In genomic region chr16:303760-304505, GRCh38 we compare ENCODE assay signal across 15 cellular contexts. TPM values are rescaled to one million over a fixed set of nuclear protein-coding genes. Genes with fewer than 3 reads are reported as not detected.
DNase-seq lines count a peak whose midpoint lies in the region; ATAC-seq and TF ChIP-seq lines count a peak whose summit lies in the region.
"Had no signal": no experiment of that assay in that cellular context is flagged by ENCODE, and none has a peak within 500 bp of the region (broad histone marks: within the 10 kb centered on the region; RNA-seq: fewer than 3 reads in every experiment).

No MANE protein-coding gene starts in this region.

- H2AFZ ChIP-seq in neural progenitor cell (replicated peaks), result no peak overlapping the region

- no peak for TF ChIP-seq POLR2A in NB4 (IDR thresholded peaks at IDR 0.05; ENCODE audit: extremely low read depth, insufficient read length)
- TF ChIP-seq POLR2A in Peyer's patch (IDR thresholded peaks at IDR 0.05), result no peak

- no peaks in the 10 kb centered on the region for H3F3A ChIP-seq in neural progenitor cell (ENCODE audit: low read depth)

- TF ChIP-seq CTCF in GM06990 (IDR thresholded peaks at IDR 0.05; ENCODE audit: insufficient read depth, low read length, poor library complexity, severe bottlenecking) (peak; percentile 9), NB4 (IDR thresholded peaks at IDR 0.05; ENCODE audit: low read depth, low read length) (no peak), neural progenitor cell (IDR thresholded peaks at IDR 0.05) (peak; percentile 17), glutamatergic neuron (IDR thresholded peaks at IDR 0.05; ENCODE audit: partially characterized antibody, unreplicated experiment) (no peak), Peyer's patch (IDR thresholded peaks at IDR 0.05) (peak in 3 of 6 experiments; percentile 13 to 30 (median 25))

- H3K79me2 ChIP-seq in neural progenitor cell (ENCODE audit: low read depth), result no peaks in the 10 kb centered on the region

- H3K27me3 ChIP-seq in GM06990 (replicated peaks; ENCODE audit: control insufficient read depth, insufficient read depth, low read length) (no peaks in the 10 kb centered on the region), neural progenitor cell (no peaks in the 10 kb centered on the region), Peyer's patch (no peaks in the 10 kb centered on the region)
- H3K27me3 ChIP-seq: suprapubic skin had no signal

- H3K27ac ChIP-seq in neural progenitor cell, result no peak overlapping the region
- H3K27ac ChIP-seq in Peyer's patch, result no peak overlapping the region
- H3K27ac ChIP-seq: KMS-11, suprapubic skin had no signal

- no peak for ATAC-seq in HG02885 (IDR thresholded peaks at IDR 0.05; ENCODE audit: poor library complexity, unreplicated experiment)

- H3K4me1 ChIP-seq in neural progenitor cell (no peaks in the 10 kb centered on the region), Peyer's patch (no peaks in the 10 kb centered on the region)

- H3K4me3 Mint-ChIP-seq in neural progenitor cell, result no peak overlapping the region
- no peak overlapping the region for H3K4me3 Mint-ChIP-seq in glutamatergic neuron (ENCODE audit: unreplicated experiment)

- no peaks in the 10 kb centered on the region for H4K20me1 ChIP-seq in neural progenitor cell (ENCODE audit: low read depth)

- peaks cover 15% of the 10 kb centered on the region for H3K36me3 ChIP-seq in GM06990 (ENCODE audit: control insufficient read depth, insufficient read depth, low read length)
- H3K36me3 ChIP-seq in neural progenitor cell, result no peaks in the 10 kb centered on the region
- H3K36me3 ChIP-seq in Peyer's patch, result peaks cover 0 to 56% (median 0%) of the 10 kb centered on the region in 3 donors

- H3K27me3 Mint-ChIP-seq in neural progenitor cell (ENCODE audit: insufficient read depth, low read depth) (no peaks in the 10 kb centered on the region), glutamatergic neuron (ENCODE audit: unreplicated experiment) (peaks cover 2% of the 10 kb centered on the region)

- H3K36me3 Mint-ChIP-seq in neural progenitor cell (peaks cover 4% of the 10 kb centered on the region), glutamatergic neuron (ENCODE audit: unreplicated experiment) (no peaks in the 10 kb centered on the region)

- H3K4me1 Mint-ChIP-seq in neural progenitor cell (no peaks in the 10 kb centered on the region), glutamatergic neuron (ENCODE audit: low read depth, unreplicated experiment) (peaks cover 9% of the 10 kb centered on the region)

- no peak overlapping the region for H3K4me3 ChIP-seq in GM06990 (replicated peaks; ENCODE audit: low read depth, low read length)
- H3K4me3 ChIP-seq in NB4 (ENCODE audit: low read depth, low read length), result no peak overlapping the region
- H3K4me3 ChIP-seq in neural progenitor cell, result no peak overlapping the region
- H3K4me3 ChIP-seq in Peyer's patch, result no peak overlapping the region
- H3K4me3 ChIP-seq: suprapubic skin had no signal

- DNase-seq in GM06990 (ENCODE audit: extremely low read depth, insufficient read length) (no peak), NB4 (ENCODE audit: low read depth) (peak; percentile 44), dermis blood vessel endothelial cell (peak; percentile 36), neural progenitor cell (ENCODE audit: low spot score) (peak; percentile 39), glutamatergic neuron (no peak), Peyer's patch (no peak)
- DNase-seq: Calu3, hypothalamus, NCI-H2107, OCI-M1, retina had no signal

- H3K9ac ChIP-seq in neural progenitor cell, result no peak overlapping the region
- H3K9ac ChIP-seq: KMS-11 had no signal

- H3K27ac Mint-ChIP-seq in neural progenitor cell (no peak overlapping the region), glutamatergic neuron (ENCODE audit: unreplicated experiment) (no peak overlapping the region)

- H3K4me2 ChIP-seq in neural progenitor cell, result no peak overlapping the region
- H3K4me2 ChIP-seq: KMS-11 had no signal

- H3K9me3 Mint-ChIP-seq in neural progenitor cell (no peaks in the 10 kb centered on the region), glutamatergic neuron (ENCODE audit: unreplicated experiment) (no peaks in the 10 kb centered on the region)

- no peaks in the 10 kb centered on the region for H3K9me3 ChIP-seq in neural progenitor cell (ENCODE audit: low read depth)
- no peaks in the 10 kb centered on the region for H3K9me3 ChIP-seq in Peyer's patch
- H3K9me3 ChIP-seq: suprapubic skin had no signal

RNA-seq across cellular contexts. Expression of gene PDIA2, which starts 21.0 kb away (rescaled TPM):
- total RNA-seq in dermis blood vessel endothelial cell (0.34 TPM in 1 of 2 replicates, not detected in the other), neural progenitor cell (ENCODE audit: low replicate concordance) (0.53 TPM in 1 of 2 replicates, not detected in the other), glutamatergic neuron (ENCODE audit: unreplicated experiment) (11.8 TPM), Peyer's patch (10 to 100 TPM in 2 of 4 donors, 1 to 10 TPM in 2; 1.7 to 29.2 (median 11.1) TPM)
- total RNA-seq: Calu3, endothelial cell of umbilical vein, suprapubic skin had no signal

RNA-seq across cellular contexts. Expression of gene ARHGDIG, which starts 23.5 kb away (rescaled TPM):
- 1.2 TPM in 1 of 2 replicates, not detected in the other for total RNA-seq in dermis blood vessel endothelial cell
- 0.84 TPM in 1 of 2 replicates, not detected in the other for total RNA-seq in neural progenitor cell (ENCODE audit: low replicate concordance)
- 13.8 TPM for total RNA-seq in glutamatergic neuron (ENCODE audit: unreplicated experiment)
- total RNA-seq in Peyer's patch, result 100 to 1,000 TPM in 1 of 4 donors, 10 to 100 TPM in 1, 1 to 10 TPM in 1, not detected in 1; 3.7 to 112 (median 67.5) TPM
- total RNA-seq: Calu3, suprapubic skin had no signal

RNA-seq across cellular contexts. Expression of gene RGS11, which starts 28.2 kb away (rescaled TPM):
- total RNA-seq in dermis blood vessel endothelial cell (0.19 and 0.68 TPM in 2 replicates), neural progenitor cell (ENCODE audit: low replicate concordance) (0.52 and 0.96 TPM in 2 replicates), glutamatergic neuron (ENCODE audit: unreplicated experiment) (18.2 TPM), Peyer's patch (10 to 100 TPM in 3 of 4 donors, 1 to 10 TPM in 1; 6.1 to 16.5 (median 11.4) TPM)

RNA-seq across cellular contexts. Expression of gene AXIN1, which starts 48.6 kb away (rescaled TPM):
- total RNA-seq in dermis blood vessel endothelial cell, result 28.2 and 31.9 TPM in 2 replicates
- total RNA-seq in neural progenitor cell (ENCODE audit: low replicate concordance), result 19.6 and 35.4 TPM in 2 replicates
- 16.4 TPM for total RNA-seq in glutamatergic neuron (ENCODE audit: unreplicated experiment)
- total RNA-seq in Peyer's patch, result 10 to 100 TPM; 31.4 to 47.2 (median 37.3) TPM

Comparison
In these comparisons a context has a peak if more than half of its experiments do, and no peak if none do; other contexts are left out.
1. DNase-seq: peak in NB4 (single experiment), dermis blood vessel endothelial cell (single experiment) and neural progenitor cell (single experiment); none in GM06990 (single experiment), glutamatergic neuron (single experiment) and Peyer's patch (0 of 3).
2. CTCF ChIP-seq: peak in GM06990 (single experiment) and neural progenitor cell (single experiment); none in NB4 (single experiment) and glutamatergic neuron (single experiment).